Comparison of ENCODE assay signal across 1 cellular context in the genomic region with DNA sequence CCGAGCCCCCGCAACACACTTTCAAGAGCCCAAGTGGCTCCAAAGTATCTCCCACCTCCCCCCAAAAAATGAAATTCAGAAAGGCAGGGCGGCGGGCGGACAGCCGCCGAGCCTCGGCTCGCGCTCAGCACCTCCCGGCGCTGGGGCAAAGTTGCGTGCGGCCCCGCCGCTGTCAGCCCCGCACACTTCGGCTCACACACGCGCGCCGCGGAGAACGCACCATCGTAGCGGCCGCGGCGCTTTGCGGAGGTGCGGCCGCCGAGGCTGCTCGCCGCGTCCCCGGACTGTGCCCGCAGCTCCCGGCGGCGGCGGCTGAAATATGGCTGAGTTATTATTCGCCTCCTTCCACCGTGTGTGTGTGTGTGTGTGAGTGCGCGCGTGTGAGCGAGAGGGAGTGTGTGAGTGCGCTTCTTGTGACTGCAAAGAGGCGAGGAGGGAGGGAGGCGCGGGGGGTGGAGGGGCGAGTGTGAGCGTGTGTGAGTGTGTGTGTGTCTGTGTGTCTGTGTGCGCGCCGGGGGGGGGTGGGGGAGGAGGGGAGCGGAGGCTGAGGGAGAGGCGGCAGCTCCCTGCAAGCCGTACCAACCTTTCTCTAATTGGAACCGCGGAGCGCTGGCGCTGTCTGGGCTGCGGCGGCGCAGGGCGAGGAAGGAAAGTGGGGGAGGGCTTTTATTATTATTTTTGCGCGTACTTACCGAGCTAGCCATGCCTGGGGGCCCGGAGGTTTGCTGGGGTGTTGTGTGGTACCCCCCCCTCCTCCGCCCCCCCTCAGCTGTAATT.
TF ChIP-seq lines count a peak whose summit lies in the region.

No MANE protein-coding gene starts in this region.

TF ChIP-seq in HEK293, 187 proteins besides CTCF, POLR2A, EP300 and RAD21 (continued from another document and continues in another):
- TF ChIP-seq, protein P1, sequence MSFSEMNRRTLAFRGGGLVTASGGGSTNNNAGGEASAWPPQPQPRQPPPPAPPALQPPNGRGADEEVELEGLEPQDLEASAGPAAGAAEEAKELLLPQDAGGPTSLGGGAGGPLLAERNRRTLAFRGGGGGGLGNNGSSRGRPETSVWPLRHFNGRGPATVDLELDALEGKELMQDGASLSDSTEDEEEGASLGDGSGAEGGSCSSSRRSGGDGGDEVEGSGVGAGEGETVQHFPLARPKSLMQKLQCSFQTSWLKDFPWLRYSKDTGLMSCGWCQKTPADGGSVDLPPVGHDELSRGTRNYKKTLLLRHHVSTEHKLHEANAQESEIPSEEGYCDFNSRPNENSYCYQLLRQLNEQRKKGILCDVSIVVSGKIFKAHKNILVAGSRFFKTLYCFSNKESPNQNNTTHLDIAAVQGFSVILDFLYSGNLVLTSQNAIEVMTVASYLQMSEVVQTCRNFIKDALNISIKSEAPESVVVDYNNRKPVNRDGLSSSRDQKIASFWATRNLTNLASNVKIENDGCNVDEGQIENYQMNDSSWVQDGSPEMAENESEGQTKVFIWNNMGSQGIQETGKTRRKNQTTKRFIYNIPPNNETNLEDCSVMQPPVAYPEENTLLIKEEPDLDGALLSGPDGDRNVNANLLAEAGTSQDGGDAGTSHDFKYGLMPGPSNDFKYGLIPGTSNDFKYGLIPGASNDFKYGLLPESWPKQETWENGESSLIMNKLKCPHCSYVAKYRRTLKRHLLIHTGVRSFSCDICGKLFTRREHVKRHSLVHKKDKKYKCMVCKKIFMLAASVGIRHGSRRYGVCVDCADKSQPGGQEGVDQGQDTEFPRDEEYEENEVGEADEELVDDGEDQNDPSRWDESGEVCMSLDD (tag by site-specific recombination; IDR thresholded peaks at IDR 0.05) = no peak
- TF ChIP-seq, protein P2, sequence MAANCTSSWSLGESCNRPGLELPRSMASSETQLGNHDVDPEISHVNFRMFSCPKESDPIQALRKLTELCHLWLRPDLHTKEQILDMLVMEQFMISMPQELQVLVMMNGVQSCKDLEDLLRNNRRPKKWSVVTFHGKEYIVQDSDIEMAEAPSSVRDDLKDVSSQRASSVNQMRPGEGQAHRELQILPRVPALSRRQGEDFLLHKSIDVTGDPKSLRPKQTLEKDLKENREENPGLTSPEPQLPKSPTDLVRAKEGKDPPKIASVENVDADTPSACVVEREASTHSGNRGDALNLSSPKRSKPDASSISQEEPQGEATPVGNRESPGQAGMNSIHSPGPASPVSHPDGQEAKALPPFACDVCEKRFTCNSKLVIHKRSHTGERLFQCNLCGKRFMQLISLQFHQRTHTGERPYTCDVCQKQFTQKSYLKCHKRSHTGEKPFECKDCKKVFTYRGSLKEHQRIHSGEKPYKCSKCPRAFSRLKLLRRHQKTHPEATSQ (tag by site-specific recombination; IDR thresholded peaks at IDR 0.05) = no peak
- TF ChIP-seq YY2 (tag by site-specific recombination; IDR thresholded peaks at IDR 0.05) (no peak), OSR2 (tag by site-specific recombination; IDR thresholded peaks at IDR 0.05) (no peak), SALL2 (tag by site-specific recombination; IDR thresholded peaks at IDR 0.05; ENCODE audit: borderline replicate concordance) (no peak), ZNF548 (tag by site-specific recombination; IDR thresholded peaks at IDR 0.05) (no peak), GLIS1 (tag by site-specific recombination; IDR thresholded peaks at IDR 0.05) (peak; percentile 26), ZFP3 (tag by site-specific recombination; IDR thresholded peaks at IDR 0.05; ENCODE audit: low read depth) (no peak), ZNF140 (tag by site-specific recombination; IDR thresholded peaks at IDR 0.05) (no peak), ZNF830 (tag by site-specific recombination; IDR thresholded peaks at IDR 0.05; ENCODE audit: low read depth) (no peak), ZFP41 (tag by site-specific recombination; IDR thresholded peaks at IDR 0.05; ENCODE audit: borderline replicate concordance) (no peak), ZNF623 (tag by site-specific recombination; IDR thresholded peaks at IDR 0.05) (no peak), ZFHX2 (tag by site-specific recombination; conservative IDR thresholded peaks at IDR 0.05) (peak; percentile 58), ZNF768 (tag by site-specific recombination; IDR thresholded peaks at IDR 0.05) (no peak), ZNF792 (tag by site-specific recombination; IDR thresholded peaks at IDR 0.05) (no peak), ZBTB1 (tag by site-specific recombination; IDR thresholded peaks at IDR 0.05) (no peak), ZNF132 (tag by site-specific recombination; IDR thresholded peaks at IDR 0.05; ENCODE audit: borderline replicate concordance) (no peak), ZNF544 (tag by site-specific recombination; IDR thresholded peaks at IDR 0.05) (no peak), ZNF677 (tag by site-specific recombination; IDR thresholded peaks at IDR 0.05) (no peak), ZNF747 (tag by site-specific recombination; IDR thresholded peaks at IDR 0.05) (no peak), ZBTB17 (tag by site-specific recombination; IDR thresholded peaks at IDR 0.05) (no peak), ZNF600 (tag by site-specific recombination; IDR thresholded peaks at IDR 0.05) (no peak; the same call in 1 of the 2 replicates)
- TF ChIP-seq, protein P3, sequence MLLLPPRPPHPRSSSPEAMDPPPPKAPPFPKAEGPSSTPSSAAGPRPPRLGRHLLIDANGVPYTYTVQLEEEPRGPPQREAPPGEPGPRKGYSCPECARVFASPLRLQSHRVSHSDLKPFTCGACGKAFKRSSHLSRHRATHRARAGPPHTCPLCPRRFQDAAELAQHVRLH (tag by site-specific recombination; IDR thresholded peaks at IDR 0.05) = no peak
- TF ChIP-seq, protein P4, sequence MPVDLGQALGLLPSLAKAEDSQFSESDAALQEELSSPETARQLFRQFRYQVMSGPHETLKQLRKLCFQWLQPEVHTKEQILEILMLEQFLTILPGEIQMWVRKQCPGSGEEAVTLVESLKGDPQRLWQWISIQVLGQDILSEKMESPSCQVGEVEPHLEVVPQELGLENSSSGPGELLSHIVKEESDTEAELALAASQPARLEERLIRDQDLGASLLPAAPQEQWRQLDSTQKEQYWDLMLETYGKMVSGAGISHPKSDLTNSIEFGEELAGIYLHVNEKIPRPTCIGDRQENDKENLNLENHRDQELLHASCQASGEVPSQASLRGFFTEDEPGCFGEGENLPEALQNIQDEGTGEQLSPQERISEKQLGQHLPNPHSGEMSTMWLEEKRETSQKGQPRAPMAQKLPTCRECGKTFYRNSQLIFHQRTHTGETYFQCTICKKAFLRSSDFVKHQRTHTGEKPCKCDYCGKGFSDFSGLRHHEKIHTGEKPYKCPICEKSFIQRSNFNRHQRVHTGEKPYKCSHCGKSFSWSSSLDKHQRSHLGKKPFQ (tag by site-specific recombination; IDR thresholded peaks at IDR 0.05) = peak; percentile 95
- TF ChIP-seq, protein P5, sequence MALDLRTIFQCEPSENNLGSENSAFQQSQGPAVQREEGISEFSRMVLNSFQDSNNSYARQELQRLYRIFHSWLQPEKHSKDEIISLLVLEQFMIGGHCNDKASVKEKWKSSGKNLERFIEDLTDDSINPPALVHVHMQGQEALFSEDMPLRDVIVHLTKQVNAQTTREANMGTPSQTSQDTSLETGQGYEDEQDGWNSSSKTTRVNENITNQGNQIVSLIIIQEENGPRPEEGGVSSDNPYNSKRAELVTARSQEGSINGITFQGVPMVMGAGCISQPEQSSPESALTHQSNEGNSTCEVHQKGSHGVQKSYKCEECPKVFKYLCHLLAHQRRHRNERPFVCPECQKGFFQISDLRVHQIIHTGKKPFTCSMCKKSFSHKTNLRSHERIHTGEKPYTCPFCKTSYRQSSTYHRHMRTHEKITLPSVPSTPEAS (tag by site-specific recombination; IDR thresholded peaks at IDR 0.05) = peak; percentile 80
- TF ChIP-seq, protein P6, sequence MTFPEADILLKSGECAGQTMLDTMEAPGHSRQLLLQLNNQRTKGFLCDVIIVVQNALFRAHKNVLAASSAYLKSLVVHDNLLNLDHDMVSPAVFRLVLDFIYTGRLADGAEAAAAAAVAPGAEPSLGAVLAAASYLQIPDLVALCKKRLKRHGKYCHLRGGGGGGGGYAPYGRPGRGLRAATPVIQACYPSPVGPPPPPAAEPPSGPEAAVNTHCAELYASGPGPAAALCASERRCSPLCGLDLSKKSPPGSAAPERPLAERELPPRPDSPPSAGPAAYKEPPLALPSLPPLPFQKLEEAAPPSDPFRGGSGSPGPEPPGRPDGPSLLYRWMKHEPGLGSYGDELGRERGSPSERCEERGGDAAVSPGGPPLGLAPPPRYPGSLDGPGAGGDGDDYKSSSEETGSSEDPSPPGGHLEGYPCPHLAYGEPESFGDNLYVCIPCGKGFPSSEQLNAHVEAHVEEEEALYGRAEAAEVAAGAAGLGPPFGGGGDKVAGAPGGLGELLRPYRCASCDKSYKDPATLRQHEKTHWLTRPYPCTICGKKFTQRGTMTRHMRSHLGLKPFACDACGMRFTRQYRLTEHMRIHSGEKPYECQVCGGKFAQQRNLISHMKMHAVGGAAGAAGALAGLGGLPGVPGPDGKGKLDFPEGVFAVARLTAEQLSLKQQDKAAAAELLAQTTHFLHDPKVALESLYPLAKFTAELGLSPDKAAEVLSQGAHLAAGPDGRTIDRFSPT (tag by site-specific recombination; IDR thresholded peaks at IDR 0.05) = peak; percentile 37; the same call in 1 of the 2 replicates
- TF ChIP-seq, protein P7, sequence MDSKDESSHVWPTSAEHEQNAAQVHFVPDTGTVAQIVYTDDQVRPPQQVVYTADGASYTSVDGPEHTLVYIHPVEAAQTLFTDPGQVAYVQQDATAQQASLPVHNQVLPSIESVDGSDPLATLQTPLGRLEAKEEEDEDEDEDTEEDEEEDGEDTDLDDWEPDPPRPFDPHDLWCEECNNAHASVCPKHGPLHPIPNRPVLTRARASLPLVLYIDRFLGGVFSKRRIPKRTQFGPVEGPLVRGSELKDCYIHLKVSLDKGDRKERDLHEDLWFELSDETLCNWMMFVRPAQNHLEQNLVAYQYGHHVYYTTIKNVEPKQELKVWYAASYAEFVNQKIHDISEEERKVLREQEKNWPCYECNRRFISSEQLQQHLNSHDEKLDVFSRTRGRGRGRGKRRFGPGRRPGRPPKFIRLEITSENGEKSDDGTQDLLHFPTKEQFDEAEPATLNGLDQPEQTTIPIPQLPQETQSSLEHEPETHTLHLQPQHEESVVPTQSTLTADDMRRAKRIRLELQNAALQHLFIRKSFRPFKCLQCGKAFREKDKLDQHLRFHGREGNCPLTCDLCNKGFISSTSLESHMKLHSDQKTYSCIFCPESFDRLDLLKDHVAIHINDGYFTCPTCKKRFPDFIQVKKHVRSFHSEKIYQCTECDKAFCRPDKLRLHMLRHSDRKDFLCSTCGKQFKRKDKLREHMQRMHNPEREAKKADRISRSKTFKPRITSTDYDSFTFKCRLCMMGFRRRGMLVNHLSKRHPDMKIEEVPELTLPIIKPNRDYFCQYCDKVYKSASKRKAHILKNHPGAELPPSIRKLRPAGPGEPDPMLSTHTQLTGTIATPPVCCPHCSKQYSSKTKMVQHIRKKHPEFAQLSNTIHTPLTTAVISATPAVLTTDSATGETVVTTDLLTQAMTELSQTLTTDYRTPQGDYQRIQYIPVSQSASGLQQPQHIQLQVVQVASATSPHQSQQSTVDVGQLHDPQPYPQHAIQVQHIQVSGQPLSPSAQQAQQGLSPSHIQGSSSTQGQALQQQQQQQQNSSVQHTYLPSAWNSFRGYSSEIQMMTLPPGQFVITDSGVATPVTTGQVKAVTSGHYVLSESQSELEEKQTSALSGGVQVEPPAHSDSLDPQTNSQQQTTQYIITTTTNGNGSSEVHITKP (tag by site-specific recombination; IDR thresholded peaks at IDR 0.05) = peak; percentile 45; the same call in 1 of the 2 replicates
- TF ChIP-seq, protein P8, sequence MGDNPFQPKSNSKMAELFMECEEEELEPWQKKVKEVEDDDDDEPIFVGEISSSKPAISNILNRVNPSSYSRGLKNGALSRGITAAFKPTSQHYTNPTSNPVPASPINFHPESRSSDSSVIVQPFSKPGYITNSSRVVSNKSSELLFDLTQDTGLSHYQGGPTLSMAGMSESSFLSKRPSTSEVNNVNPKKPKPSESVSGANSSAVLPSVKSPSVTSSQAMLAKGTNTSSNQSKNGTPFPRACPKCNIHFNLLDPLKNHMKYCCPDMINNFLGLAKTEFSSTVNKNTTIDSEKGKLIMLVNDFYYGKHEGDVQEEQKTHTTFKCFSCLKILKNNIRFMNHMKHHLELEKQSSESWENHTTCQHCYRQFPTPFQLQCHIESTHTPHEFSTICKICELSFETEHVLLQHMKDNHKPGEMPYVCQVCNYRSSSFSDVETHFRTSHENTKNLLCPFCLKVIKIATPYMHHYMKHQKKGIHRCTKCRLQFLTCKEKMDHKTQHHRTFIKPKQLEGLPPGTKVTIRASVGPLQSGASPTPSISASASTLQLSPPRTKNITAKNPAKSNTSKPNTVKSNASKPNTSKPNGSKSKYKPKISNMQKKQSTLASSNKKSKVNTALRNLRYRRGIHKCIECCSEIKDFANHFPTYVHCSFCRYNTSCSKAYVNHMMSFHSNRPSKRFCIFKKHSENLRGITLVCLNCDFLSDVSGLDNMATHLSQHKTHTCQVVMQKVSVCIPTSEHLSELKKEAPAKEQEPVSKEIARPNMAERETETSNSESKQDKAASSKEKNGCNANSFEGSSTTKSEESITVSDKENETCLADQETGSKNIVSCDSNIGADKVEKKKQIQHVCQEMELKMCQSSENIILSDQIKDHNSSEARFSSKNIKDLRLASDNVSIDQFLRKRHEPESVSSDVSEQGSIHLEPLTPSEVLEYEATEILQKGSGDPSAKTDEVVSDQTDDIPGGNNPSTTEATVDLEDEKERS (tag by site-specific recombination; IDR thresholded peaks at IDR 0.05) = no peak
- TF ChIP-seq, protein P9, sequence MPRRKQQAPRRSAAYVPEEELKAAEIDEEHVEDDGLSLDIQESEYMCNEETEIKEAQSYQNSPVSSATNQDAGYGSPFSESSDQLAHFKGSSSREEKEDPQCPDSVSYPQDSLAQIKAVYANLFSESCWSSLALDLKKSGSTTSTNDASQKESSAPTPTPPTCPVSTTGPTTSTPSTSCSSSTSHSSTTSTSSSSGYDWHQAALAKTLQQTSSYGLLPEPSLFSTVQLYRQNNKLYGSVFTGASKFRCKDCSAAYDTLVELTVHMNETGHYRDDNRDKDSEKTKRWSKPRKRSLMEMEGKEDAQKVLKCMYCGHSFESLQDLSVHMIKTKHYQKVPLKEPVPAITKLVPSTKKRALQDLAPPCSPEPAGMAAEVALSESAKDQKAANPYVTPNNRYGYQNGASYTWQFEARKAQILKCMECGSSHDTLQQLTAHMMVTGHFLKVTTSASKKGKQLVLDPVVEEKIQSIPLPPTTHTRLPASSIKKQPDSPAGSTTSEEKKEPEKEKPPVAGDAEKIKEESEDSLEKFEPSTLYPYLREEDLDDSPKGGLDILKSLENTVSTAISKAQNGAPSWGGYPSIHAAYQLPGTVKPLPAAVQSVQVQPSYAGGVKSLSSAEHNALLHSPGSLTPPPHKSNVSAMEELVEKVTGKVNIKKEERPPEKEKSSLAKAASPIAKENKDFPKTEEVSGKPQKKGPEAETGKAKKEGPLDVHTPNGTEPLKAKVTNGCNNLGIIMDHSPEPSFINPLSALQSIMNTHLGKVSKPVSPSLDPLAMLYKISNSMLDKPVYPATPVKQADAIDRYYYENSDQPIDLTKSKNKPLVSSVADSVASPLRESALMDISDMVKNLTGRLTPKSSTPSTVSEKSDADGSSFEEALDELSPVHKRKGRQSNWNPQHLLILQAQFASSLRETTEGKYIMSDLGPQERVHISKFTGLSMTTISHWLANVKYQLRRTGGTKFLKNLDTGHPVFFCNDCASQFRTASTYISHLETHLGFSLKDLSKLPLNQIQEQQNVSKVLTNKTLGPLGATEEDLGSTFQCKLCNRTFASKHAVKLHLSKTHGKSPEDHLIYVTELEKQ (tag by site-specific recombination; IDR thresholded peaks at IDR 0.05; ENCODE audit: borderline replicate concordance) = no peak
